Comparison of ENCODE assay signal across 27 cellular contexts in genomic region chr13:81089758-81090157, GRCh38.
"Had no signal": no experiment of that assay in that cellular context is flagged by ENCODE, and none has a peak within 500 bp of the region (broad histone marks: within the 10 kb centered on the region; RNA-seq: fewer than 3 reads in every experiment).

No MANE protein-coding gene starts in this region.

- H3K27me3 ChIP-seq: brain microvascular endothelial cell, SJCRH30 had no signal

- H3K36me3 ChIP-seq: brain microvascular endothelial cell, SJCRH30 had no signal

- H3K27ac ChIP-seq: brain microvascular endothelial cell, SJCRH30, SK-N-MC had no signal

- H3K4me3 ChIP-seq: SJCRH30, SK-N-MC had no signal

- DNase-seq: activated CD4-positive, alpha-beta T cell treated with anti-CD3 and anti-CD28 coated beads, Interleukin-2, amount 10 ng/mL, durations not matched to agents 24 days and 14 days; activated CD4-positive, alpha-beta T cell treated with anti-CD3 and anti-CD28 coated beads, Interleukin-2, amount 50 U/mL, for 4 hours; activated CD8-positive, alpha-beta T cell treated with anti-CD3 and anti-CD28 coated beads, Interleukin-2, amount 10 ng/mL, durations not matched to agents 7 days and 5 days; activated effector memory CD4-positive, alpha-beta T cell treated with anti-CD3 and anti-CD28 coated beads, Interleukin-2, amount 50 U/mL, for 16 hours; activated naive CD4-positive, alpha-beta T cell; activated naive CD4-positive, alpha-beta T cell treated with anti-CD3 and anti-CD28 coated beads, Interleukin-2, amount 50 U/mL, for 16 hours; activated naive CD8-positive, alpha-beta T cell treated with anti-CD3 and anti-CD28 coated beads for 36 hours; activated T-cell treated with anti-CD3 and anti-CD28 coated beads, Interleukin-2, amount 50 U/mL, for 48 hours; amniotic stem cell; aorta; brain microvascular endothelial cell; Kasumi-1; KG1; MM.1S; MV-4-11; NCI-H1092; NCI-H1436 treated with DMSO at 0.1 percent for 48 hours; NCI-H1694 treated with DMSO at 0.1 percent for 48 hours; NCI-H2029; NCI-H345; NCI-H524 treated with DMSO at 0.1 percent for 48 hours; SHP77; T1000 had no signal

- H3K4me1 ChIP-seq: SJCRH30 had no signal

- ATAC-seq: activated CD8-positive, alpha-beta T cell treated with anti-CD3 and anti-CD28 coated beads, Interleukin-2, amount 10 ng/mL, durations not matched to agents 7 days and 5 days; activated T-helper 17 cell treated with anti-CD3 and anti-CD28 coated beads, Interleukin-2, amount 50 U/mL, for 72 hours; Panc1 had no signal

- H3K9me3 ChIP-seq: SJCRH30 had no signal
